ENCODE assay signal across 8 cellular contexts in the genomic region with DNA sequence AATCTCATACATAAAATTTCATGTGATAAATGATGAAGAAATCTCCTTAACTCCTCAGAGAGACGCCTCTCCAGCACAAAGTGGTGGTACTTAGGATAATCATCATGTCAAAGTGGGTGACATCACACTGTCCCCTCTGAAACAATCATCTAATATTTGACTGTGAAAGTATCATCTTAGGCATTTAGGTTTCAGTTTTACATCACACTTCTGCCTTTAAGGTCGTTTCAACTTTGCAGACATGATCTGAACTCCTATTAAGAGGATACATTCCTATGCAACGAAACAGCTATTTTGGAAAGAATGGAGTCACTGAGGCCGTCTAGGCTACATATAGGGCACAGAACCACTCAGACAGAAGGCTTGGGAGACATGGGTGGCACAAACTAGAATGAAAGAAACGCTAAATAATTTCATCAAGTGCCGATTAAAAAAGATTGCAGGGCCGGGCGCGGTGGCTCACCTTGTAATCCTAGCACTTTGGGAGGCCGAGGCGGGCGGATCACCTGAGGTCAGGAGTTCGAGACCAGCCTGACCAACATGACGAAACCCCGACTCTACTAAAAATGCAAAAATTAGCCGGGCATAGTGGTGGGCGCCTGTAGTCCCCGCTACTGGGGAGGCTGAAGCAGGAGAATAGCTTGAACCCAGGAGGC.
DNase-seq lines count a peak whose midpoint lies in the region; ATAC-seq, FAIRE-seq and TF ChIP-seq lines count a peak whose summit lies in the region.

No MANE protein-coding gene starts in this region.

- DNase-seq in RWPE1 (ENCODE audit: low spot score) (no peak), germinal center (ENCODE audit: low spot score) (peak; percentile 49), amygdala (lab: John Stamatoyannopoulos, UW) (no peak), CD1c-positive myeloid dendritic cell (ENCODE audit: extremely low spot score) (no peak), DMS53 (lab: John Stamatoyannopoulos, UW) (no peak), D721Med (ENCODE audit: insufficient read length, low spot score) (no peak)

- peak overlapping the region; percentile 95 for H3K27ac ChIP-seq in RWPE1

- POLR2A ChIA-PET in RWPE1 (lab: Yijun Ruan, JAX; ENCODE audit: low non-redundant PET), result no interaction called here

- ATAC-seq in GM18867 (IDR thresholded peaks at IDR 0.05; ENCODE audit: unreplicated experiment) (peak; percentile 43), HG02571 (IDR thresholded peaks at IDR 0.05; ENCODE audit: unreplicated experiment) (peak; percentile 32)

- TF ChIP-seq CTCF in RWPE1 (conservative IDR thresholded peaks at IDR 0.05; ENCODE audit: low read depth), result no peak
- TF ChIP-seq CTCF in D721Med (IDR thresholded peaks at IDR 0.05; ENCODE audit: insufficient read depth, missing control alignments), result no peak

- CTCF ChIA-PET in RWPE1 (lab: Yijun Ruan, JAX), result interaction anchor here (0.7 kb wide), 2 partner anchors 393 to 797 kb away, joined by 4 to 5 read pairs; no protein-coding TSS in a partner anchor

- no peak for FAIRE-seq in D721Med (lab: Jason Lieb, UNC)
